19 cellular contexts compared by ENCODE assay signal in the genomic region with DNA sequence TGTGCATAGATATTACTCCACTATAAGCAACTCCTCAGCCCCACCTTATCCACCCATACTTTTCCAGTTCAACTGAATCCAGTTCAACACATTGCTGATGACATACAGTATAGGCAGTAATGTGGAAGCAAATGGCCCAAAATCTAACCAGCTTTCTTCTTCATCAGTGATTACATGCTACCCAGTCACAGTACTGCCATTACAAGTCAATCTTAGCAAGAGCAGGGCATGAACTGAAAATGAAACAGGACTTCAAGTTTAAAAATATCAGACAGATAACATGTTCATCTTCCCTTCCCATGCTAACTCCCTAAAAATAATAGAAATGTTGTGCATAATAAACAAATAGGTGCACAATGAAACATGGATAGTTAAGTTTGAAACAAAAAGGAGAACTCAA. TPM values are rescaled to one million over a fixed set of nuclear protein-coding genes. Genes with fewer than 3 reads are reported as not detected.
DNase-seq lines count a peak whose midpoint lies in the region; FAIRE-seq and TF ChIP-seq lines count a peak whose summit lies in the region.
"Had no signal": no experiment of that assay in that cellular context is flagged by ENCODE, and none has a peak within 500 bp of the region (broad histone marks: within the 10 kb centered on the region; RNA-seq: fewer than 3 reads in every experiment).

No MANE protein-coding gene starts in this region.

- no peaks in the 10 kb centered on the region for H3K27me3 ChIP-seq in KMS-11 (ENCODE audit: insufficient read depth, low read depth)
- H3K27me3 ChIP-seq in esophagus muscularis mucosa, result no peaks in the 10 kb centered on the region

- no peak overlapping the region for H3K9ac ChIP-seq in KMS-11

- TF ChIP-seq EP300 in esophagus muscularis mucosa (IDR thresholded peaks at IDR 0.05), result no peak

- H3K4me1 ChIP-seq in KMS-11 (ENCODE audit: low read depth, poor library complexity, severe bottlenecking) (peaks cover 55% of the 10 kb centered on the region), esophagus muscularis mucosa (no peaks in the 10 kb centered on the region)

- intact Hi-C loops in esophagus muscularis mucosa (cut with DNase I), result no loop called here

- no peak for TF ChIP-seq POLR2A in esophagus muscularis mucosa (IDR thresholded peaks at IDR 0.05; ENCODE audit: low read depth)

- TF ChIP-seq CTCF in GM12865 (IDR thresholded peaks at IDR 0.05; ENCODE audit: insufficient read depth, low read depth, low read length, missing control alignments), result no peak
- no peak for TF ChIP-seq CTCF in KMS-11 (conservative IDR thresholded peaks at IDR 0.05; ENCODE audit: low read depth, low read length)
- no peak for TF ChIP-seq CTCF in esophagus muscularis mucosa (IDR thresholded peaks at IDR 0.05)

- H3K4me3 ChIP-seq in GM12865 (ENCODE audit: low read depth, low read length), result no peak overlapping the region
- no peak overlapping the region for H3K4me3 ChIP-seq in KMS-11 (IDR thresholded peaks at IDR 0.05; ENCODE audit: insufficient read depth, low read depth, low read length)
- no peak overlapping the region for H3K4me3 ChIP-seq in esophagus muscularis mucosa
- H3K4me3 ChIP-seq: K562, MG63, SK-N-MC had no signal

- DNase-seq in GM12865 (ENCODE audit: low read depth) (peak; percentile 40), GM19239 (ENCODE audit: insufficient read length, low spot score) (no peak), esophagus muscularis mucosa (ENCODE audit: extremely low spot score) (peak; percentile 7), cortex of kidney (lab: John Stamatoyannopoulos, UW) (no peak), NCI-H748 (lab: John Stamatoyannopoulos, UW; ENCODE audit: unreplicated experiment) (no peak)
- DNase-seq in activated naive CD4-positive, alpha-beta T cell treated with anti-CD3 and anti-CD28 coated beads, Interleukin-2, amount 50 U/mL, for 16 hours, result no peak
- DNase-seq: Calu3, DMS79 treated with DMSO at 0.1 percent for 48 hours, MG63, NCI-H2029, NCI-H526 treated with DMSO at 0.1 percent for 48 hours, OCI-M1, SIG-M5, SW 1271 had no signal

- no peaks in the 10 kb centered on the region for H3K9me3 ChIP-seq in esophagus muscularis mucosa
- H3K9me3 ChIP-seq: MG63 had no signal

- peak overlapping the region; percentile 60; the same call in 1 of the 2 replicates for H3K4me2 ChIP-seq in KMS-11

- FAIRE-seq in GM19239 (lab: Jason Lieb, UNC), result peak; percentile 54
- FAIRE-seq: HepG2, K562, RCC 7860 had no signal

- no peaks in the 10 kb centered on the region; the same call in 1 of the 2 replicates for H3K36me3 ChIP-seq in KMS-11 (ENCODE audit: insufficient read depth)
- no peaks in the 10 kb centered on the region for H3K36me3 ChIP-seq in esophagus muscularis mucosa
- H3K36me3 ChIP-seq: MG63 had no signal

- H2AFZ ChIP-seq in KMS-11 (ENCODE audit: low read depth), result no peak overlapping the region

- H4K20me1 ChIP-seq in KMS-11 (ENCODE audit: insufficient read depth), result no peaks in the 10 kb centered on the region

- H3K27ac ChIP-seq in KMS-11 (no peak overlapping the region), esophagus muscularis mucosa (replicated peaks in 1 of 4) (no peak overlapping the region)
- H3K27ac ChIP-seq: SK-N-MC had no signal

- no peaks in the 10 kb centered on the region; the same call in 1 of the 2 replicates for H3K79me2 ChIP-seq in KMS-11 (ENCODE audit: insufficient read depth, low read depth)

RNA-seq across cellular contexts. Expression of a gene that starts 19.2 kb away (rescaled TPM):
- 10 to 100 TPM; 18.7 to 31.4 (median 19.9) TPM for total RNA-seq in esophagus muscularis mucosa

RNA-seq across cellular contexts. Expression of a gene that starts 40.1 kb away (rescaled TPM):
- 10 to 100 TPM in 3 of 4 donors, 1 to 10 TPM in 1; 9.1 to 18.9 (median 10.7) TPM for total RNA-seq in esophagus muscularis mucosa

RNA-seq across cellular contexts. Expression of a gene that starts 40.3 kb away (rescaled TPM):
- total RNA-seq in esophagus muscularis mucosa, result 10 to 100 TPM; 31.0 to 36.6 (median 33.6) TPM

Comparison
In these comparisons a context has a peak if more than half of its experiments do, and no peak if none do; other contexts are left out.
1. DNase-seq: peak in GM12865 (single experiment) and esophagus muscularis mucosa (single experiment); none in GM19239 (single experiment), cortex of kidney (single experiment), activated naive CD4-positive, alpha-beta T cell treated with anti-CD3 and anti-CD28 coated beads, Interleukin-2, amount 50 U/mL, for 16 hours (single experiment) and NCI-H748 (single experiment).